7 cellular contexts compared by ENCODE assay signal in genomic region chr22:50304528-50305392, GRCh38. TPM values are rescaled to one million over a fixed set of nuclear protein-coding genes. Genes with fewer than 3 reads are reported as not detected.
A peak's percentile ranks its signal among the peaks of the same experiment; 100 is the strongest.
DNase-seq lines count a peak whose midpoint lies in the region; ATAC-seq and TF ChIP-seq lines count a peak whose summit lies in the region.

No MANE protein-coding gene starts in this region.

- ATAC-seq in activated naive CD8-positive, alpha-beta T cell treated with anti-CD3 and anti-CD28 coated beads, Interleukin-2, amount 50 U/mL, for 24 hours = no peak
- ATAC-seq in GM19351 (IDR thresholded peaks at IDR 0.05; ENCODE audit: unreplicated experiment) = no peak

- no peak overlapping the region for H3K27ac Mint-ChIP-seq in activated naive CD8-positive, alpha-beta T cell treated with anti-CD3 and anti-CD28 coated beads, Interleukin-2, amount 50 U/mL, for 24 hours

- no peak for TF ChIP-seq CTCF in testis (IDR thresholded peaks at IDR 0.05)

- H3K27ac ChIP-seq in HUES6 (ENCODE audit: low read depth, low read length) = no peak overlapping the region
- H3K27ac ChIP-seq in testis = peak overlapping the region; percentile 68 to 87

- TF ChIP-seq POLR2A in testis (IDR thresholded peaks at IDR 0.05) = no peak

- H3K9me3 Mint-ChIP-seq in activated naive CD8-positive, alpha-beta T cell treated with anti-CD3 and anti-CD28 coated beads, Interleukin-2, amount 50 U/mL, for 24 hours = no peaks in the 10 kb centered on the region

- no peaks in the 10 kb centered on the region for H3K9me3 ChIP-seq in HUES6 (ENCODE audit: control insufficient read depth, insufficient read depth, low read depth, low read length)
- no peaks in the 10 kb centered on the region for H3K9me3 ChIP-seq in testis

- no peak for DNase-seq in activated naive CD8-positive, alpha-beta T cell treated with anti-CD3 and anti-CD28 coated beads, Interleukin-2, amount 50 U/mL, for 24 hours
- peak in 31 of 51 donors; percentile 18 to 81 (median 58) for DNase-seq in hypothalamus (lab: John Stamatoyannopoulos, UW)
- DNase-seq in testis = no peak
- no peak for DNase-seq in NCI-H510A (lab: John Stamatoyannopoulos, UW)
- DNase-seq in NCI-H2081 (lab: John Stamatoyannopoulos, UW) = no peak

- peak overlapping the region; percentile 8 for H3K9ac ChIP-seq in HUES6 (ENCODE audit: low read length)

- H3K4me3 Mint-ChIP-seq in activated naive CD8-positive, alpha-beta T cell treated with anti-CD3 and anti-CD28 coated beads, Interleukin-2, amount 50 U/mL, for 24 hours = peak overlapping the region; percentile 21

- H3K36me3 Mint-ChIP-seq in activated naive CD8-positive, alpha-beta T cell treated with anti-CD3 and anti-CD28 coated beads, Interleukin-2, amount 50 U/mL, for 24 hours (ENCODE audit: low read depth) = no peaks in the 10 kb centered on the region

- peaks cover 17% of the 10 kb centered on the region for H3K4me1 Mint-ChIP-seq in activated naive CD8-positive, alpha-beta T cell treated with anti-CD3 and anti-CD28 coated beads, Interleukin-2, amount 50 U/mL, for 24 hours

- H3K36me3 ChIP-seq in HUES6 (ENCODE audit: control insufficient read depth, insufficient read depth, low read length) (no peaks in the 10 kb centered on the region), testis (ENCODE audit: low read depth, missing control alignments) (no peaks in the 10 kb centered on the region)

- H3K27me3 Mint-ChIP-seq in activated naive CD8-positive, alpha-beta T cell treated with anti-CD3 and anti-CD28 coated beads, Interleukin-2, amount 50 U/mL, for 24 hours = peaks cover 6% of the 10 kb centered on the region

- WGBS in testis, 2 donors = 48 to 52% methylated on average over 7 to 22 of the region's 22 CpGs

- H3K4me1 ChIP-seq in HUES6 (ENCODE audit: control insufficient read depth, insufficient read depth, low read length) = peaks cover 49% of the 10 kb centered on the region
- peaks cover 72% of the 10 kb centered on the region for H3K4me1 ChIP-seq in testis

- H3K27me3 ChIP-seq in HUES6 (ENCODE audit: control insufficient read depth, insufficient read depth, low read length) (no peaks in the 10 kb centered on the region), testis (no peaks in the 10 kb centered on the region)

- intact Hi-C loops in testis (cut with DNase I; ENCODE audit: low total_unique reads) = no loop called here

- H3K4me3 ChIP-seq in HUES6 (ENCODE audit: low read depth, low read length) = no peak overlapping the region
- H3K4me3 ChIP-seq in testis = peak overlapping the region in 1 of 2 donors; percentile 89

RNA-seq across cellular contexts. Expression of gene PLXNB2, which starts 2.7 kb away (rescaled TPM):
- 100 to 1,000 TPM; 219 to 243 TPM for total RNA-seq in testis
- 98.0 TPM for polyA plus RNA-seq in testis (ENCODE audit: insufficient read depth, low read depth, low replicate concordance)

RNA-seq across cellular contexts. Expression of gene DENND6B, which starts 22.1 kb away (rescaled TPM):
- total RNA-seq in testis = 10 to 100 TPM; 17.1 to 18.0 TPM
- polyA plus RNA-seq in testis (ENCODE audit: insufficient read depth, low read depth, low replicate concordance) = 22.0 TPM

RNA-seq across cellular contexts. Expression of gene MAPK11, which starts 34.6 kb away (rescaled TPM):
- 10 to 100 TPM in 1 of 2 donors, 1 to 10 TPM in 1; 8.3 to 10.7 TPM for total RNA-seq in testis
- polyA plus RNA-seq in testis (ENCODE audit: insufficient read depth, low read depth, low replicate concordance) = 6.4 TPM

RNA-seq across cellular contexts. Expression of gene PPP6R2, which starts 38.4 kb away (rescaled TPM):
- 100 to 1,000 TPM; 138 to 142 TPM for total RNA-seq in testis
- 123 TPM for polyA plus RNA-seq in testis (ENCODE audit: insufficient read depth, low read depth, low replicate concordance)

RNA-seq across cellular contexts. Expression of gene MAPK12, which starts 43.3 kb away (rescaled TPM):
- 10 to 100 TPM; 22.3 to 25.1 TPM for total RNA-seq in testis
- polyA plus RNA-seq in testis (ENCODE audit: insufficient read depth, low read depth, low replicate concordance) = 9.1 TPM

Comparison
In these comparisons a context has a peak if more than half of its experiments do, and no peak if none do; other contexts are left out.
1. DNase-seq: peak in hypothalamus (31 of 51); none in activated naive CD8-positive, alpha-beta T cell treated with anti-CD3 and anti-CD28 coated beads, Interleukin-2, amount 50 U/mL, for 24 hours (single experiment), testis (single experiment), NCI-H510A (single experiment) and NCI-H2081 (0 of 2).